13 cellular contexts compared by ENCODE assay signal in genomic region chr3:151925876-151926275, GRCh38. TPM values are rescaled to one million over a fixed set of nuclear protein-coding genes. Genes with fewer than 3 reads are reported as not detected.
A peak's percentile ranks its signal among the peaks of the same experiment; 100 is the strongest.
DNase-seq lines count a peak whose midpoint lies in the region; ATAC-seq and TF ChIP-seq lines count a peak whose summit lies in the region.
"Had no signal": no experiment of that assay in that cellular context is flagged by ENCODE, and none has a peak within 500 bp of the region (broad histone marks: within the 10 kb centered on the region; RNA-seq: fewer than 3 reads in every experiment).

No MANE protein-coding gene starts in this region.

- H3K4me3 Mint-ChIP-seq in CD4-positive, alpha-beta memory T cell = no peak overlapping the region

- no peak overlapping the region for H3K9ac ChIP-seq in trophoblast cell (ENCODE audit: low read length)

- H3K4me1 Mint-ChIP-seq in CD4-positive, alpha-beta memory T cell = no peaks in the 10 kb centered on the region

- H3K14ac ChIP-seq in trophoblast cell (ENCODE audit: low read length) = no peak overlapping the region

- H3K27ac ChIP-seq in Panc1 (ENCODE audit: low read length) (no peak overlapping the region), trophoblast cell (ENCODE audit: low read depth, low read length) (no peak overlapping the region)
- H3K27ac ChIP-seq in CD4-positive, alpha-beta memory T cell (ENCODE audit: low read depth, low read length) = no peak overlapping the region
- H3K27ac ChIP-seq: gastrocnemius medialis, lower lobe of right lung had no signal

- 0 out of 2 replicates have a peak, but pooled peaks have one; percentile 73 for ATAC-seq in Panc1
- ATAC-seq: gastrocnemius medialis, lower lobe of right lung had no signal

- H3K79me1 ChIP-seq in trophoblast cell (ENCODE audit: low read length) = peaks cover 2% of the 10 kb centered on the region

- H2BK120ac ChIP-seq in trophoblast cell (ENCODE audit: insufficient read depth, low read length, poor library complexity) = no peak overlapping the region

- in situ Hi-C loops in Caki2 (cut with HindIII; ENCODE audit: low pct_unique_long_range_greater_than_20kb, low sequenced_read_pairs) (no loop called here), Panc1 (cut with HindIII; ENCODE audit: low pct_unique_long_range_greater_than_20kb, low sequenced_read_pairs) (no loop called here)

- no peaks in the 10 kb centered on the region for H3K79me2 ChIP-seq in trophoblast cell (ENCODE audit: control insufficient read depth, insufficient read depth, low read length, poor library complexity)

- no peak overlapping the region for H3K4me2 ChIP-seq in trophoblast cell (ENCODE audit: low read length)

- H3K4me1 ChIP-seq in Panc1 (ENCODE audit: control insufficient read depth, insufficient read depth, low read length) = no peaks in the 10 kb centered on the region
- peaks cover 2 to 3% of the 10 kb centered on the region in 2 experiments for H3K4me1 ChIP-seq in trophoblast cell (ENCODE audit: control insufficient read depth in 1 of 2, insufficient read depth in 2 of 2, low read length in 2 of 2)
- H3K4me1 ChIP-seq in CD4-positive, alpha-beta memory T cell (ENCODE audit: insufficient read depth, low read length) = no peaks in the 10 kb centered on the region
- H3K4me1 ChIP-seq: Caco-2, gastrocnemius medialis, lower lobe of right lung had no signal

- no peak for TF ChIP-seq CTCF in Panc1 (IDR thresholded peaks at IDR 0.05)
- no peak for TF ChIP-seq CTCF in epithelial cell of esophagus (IDR thresholded peaks at IDR 0.05; ENCODE audit: insufficient read depth, low read depth, low read length, missing control alignments)
- no peak for TF ChIP-seq CTCF in GM10248 (IDR thresholded peaks at IDR 0.05; ENCODE audit: control extremely low read depth, extremely low read depth, low read depth, missing control alignments)

- no peaks in the 10 kb centered on the region for H3K36me3 Mint-ChIP-seq in CD4-positive, alpha-beta memory T cell

- peaks cover 0 to 3% of the 10 kb centered on the region in 2 donors for H3K27me3 Mint-ChIP-seq in CD4-positive, alpha-beta memory T cell

- no CpG with 5 or more reads among the region's 2 CpGs for WGBS in trophoblast cell (ENCODE audit: extremely low coverage, insufficient coverage, insufficient read length)

- H3K9me3 ChIP-seq in Panc1 (ENCODE audit: control insufficient read depth, insufficient read depth, low read depth, low read length) = no peaks in the 10 kb centered on the region
- H3K9me3 ChIP-seq in trophoblast cell (ENCODE audit: insufficient read depth, low read depth, low read length) = no peaks in the 10 kb centered on the region
- H3K9me3 ChIP-seq in CD4-positive, alpha-beta memory T cell (ENCODE audit: control insufficient read depth in 1 of 2, low read length in 2 of 2) = no peaks in the 10 kb centered on the region
- H3K9me3 ChIP-seq: Caco-2, gastrocnemius medialis, lower lobe of right lung had no signal

- H3K23ac ChIP-seq in trophoblast cell (ENCODE audit: low read length) = no peak overlapping the region

- H2BK5ac ChIP-seq in trophoblast cell (ENCODE audit: low read depth, low read length, poor library complexity) = no peak overlapping the region

- H4K91ac ChIP-seq in trophoblast cell (ENCODE audit: low read depth, low read length) = no peak overlapping the region

- no peak overlapping the region for H2BK12ac ChIP-seq in trophoblast cell (ENCODE audit: low read length)

- H3K36me3 ChIP-seq in Panc1 (ENCODE audit: control insufficient read depth, insufficient read depth, low read length) (no peaks in the 10 kb centered on the region), trophoblast cell (ENCODE audit: control insufficient read depth in 1 of 2, insufficient read depth in 2 of 2, low read length in 2 of 2) (no peaks in the 10 kb centered on the region)
- H3K36me3 ChIP-seq in CD4-positive, alpha-beta memory T cell (ENCODE audit: insufficient read depth, low read length) = no peaks in the 10 kb centered on the region
- H3K36me3 ChIP-seq: gastrocnemius medialis, lower lobe of right lung had no signal

- H3K9me3 Mint-ChIP-seq in CD4-positive, alpha-beta memory T cell = no peaks in the 10 kb centered on the region

- BruUV-seq in Panc1 (replicated peaks; lab: Mats Ljungman, UMichigan) = no TSS peak

- no peak overlapping the region for H3K4me3 ChIP-seq in Panc1 (ENCODE audit: low read depth in 2 of 2, low read length in 2 of 2)
- H3K4me3 ChIP-seq in epithelial cell of esophagus (ENCODE audit: low read length) = no peak overlapping the region
- no peak overlapping the region for H3K4me3 ChIP-seq in trophoblast cell (ENCODE audit: low read depth, low read length)
- H3K4me3 ChIP-seq in CD4-positive, alpha-beta memory T cell (ENCODE audit: low read length in 2 of 2) = no peak overlapping the region
- H3K4me3 ChIP-seq: gastrocnemius medialis, lower lobe of right lung had no signal

- no peak overlapping the region for H3K18ac ChIP-seq in trophoblast cell (ENCODE audit: low read length)

- H3K27ac Mint-ChIP-seq in CD4-positive, alpha-beta memory T cell = no peak overlapping the region

- POLR2A ChIA-PET in Panc1 (lab: Charles Lee) (no interaction called here), GM10248 (lab: Yijun Ruan, JAX) (no interaction called here)
- POLR2A ChIA-PET in CD4-positive, alpha-beta memory T cell (lab: Charles Lee; ENCODE audit: partially characterized antibody) = no interaction called here

- DNase-seq in Caki2 (ENCODE audit: low read depth) (peak; percentile 17), Panc1 (ENCODE audit: low read depth, low spot score) (no peak), epithelial cell of esophagus (ENCODE audit: low read depth) (peak; percentile 82), trophoblast cell (peak; percentile 7 to 46), KG1 (lab: John Stamatoyannopoulos, UW) (no peak), GM10248 (ENCODE audit: extremely low spot score) (no peak), NCI-H1417 treated with DMSO at 0.1 percent for 48 hours (lab: John Stamatoyannopoulos, UW) (no peak)
- DNase-seq in CD4-positive, alpha-beta memory T cell = no peak
- DNase-seq: amygdala, Caco-2, gastrocnemius medialis, lower lobe of right lung, NCI-H446 treated with DMSO at 0.1 percent for 48 hours had no signal

- H4K8ac ChIP-seq in trophoblast cell (ENCODE audit: low read depth, low read length) = no peak overlapping the region

- no peak overlapping the region for H2AK5ac ChIP-seq in trophoblast cell (ENCODE audit: low read length)

- no peak overlapping the region for H3K4ac ChIP-seq in trophoblast cell (ENCODE audit: low read depth, low read length)

- CTCF ChIA-PET in Panc1 (lab: Charles Lee) (no interaction called here), GM10248 (lab: Yijun Ruan, JAX) (interaction anchor here (0.9 to 1.5 kb wide), 3 partner anchors 9 to 19 kb away, joined by 3 to 4 read pairs (median 3); no protein-coding TSS in a partner anchor)
- CTCF ChIA-PET in CD4-positive, alpha-beta memory T cell (lab: Charles Lee; ENCODE audit: partially characterized antibody) = no interaction called here

- H3K27me3 ChIP-seq in Panc1 (ENCODE audit: control insufficient read depth, insufficient read depth, low read length) (no peaks in the 10 kb centered on the region), trophoblast cell (ENCODE audit: insufficient read depth, low read length) (no peaks in the 10 kb centered on the region)
- H3K27me3 ChIP-seq in CD4-positive, alpha-beta memory T cell (ENCODE audit: insufficient read depth, low read length) = no peaks in the 10 kb centered on the region
- H3K27me3 ChIP-seq: gastrocnemius medialis had no signal

- intact Hi-C loops in Panc1 (cut with micrococcal nuclease; ENCODE audit: unreplicated experiment) = no loop called here
- intact Hi-C loops in CD4-positive, alpha-beta memory T cell (cut with micrococcal nuclease) = no loop called here

- H4K12ac ChIP-seq in trophoblast cell (ENCODE audit: low read depth, low read length) = no peak overlapping the region

- H2AFZ ChIP-seq in trophoblast cell (ENCODE audit: insufficient read depth, low read length, poor library complexity) = no peak overlapping the region

RNA-seq across cellular contexts. Expression of gene SUCNR1, which starts 52.4 kb away (rescaled TPM):
- 0.47 TPM in 1 of 2 replicates, not detected in the other for total RNA-seq in Caki2 (2014; rRNA removed; shearing (Covaris generic); ENCODE audit: low replicate concordance)
- not detected for total RNA-seq in Panc1 (2021; ENCODE audit: unreplicated experiment)
- polyA plus RNA-seq in Panc1 (2012; ENCODE audit: insufficient read length) = not detected
- polyA plus RNA-seq in trophoblast cell (2013) = 0.07 and 0.08 TPM in 2 replicates
- total RNA-seq in CD4-positive, alpha-beta memory T cell = under 1 TPM; 0.14 to 0.15 TPM
- not detected for polyA plus RNA-seq in CD4-positive, alpha-beta memory T cell
- total RNA-seq: Caco-2 had no signal

Comparison
In these comparisons a context has a peak if more than half of its experiments do, and no peak if none do; other contexts are left out.
1. DNase-seq: peak in Caki2 (single experiment), epithelial cell of esophagus (single experiment) and trophoblast cell (2 of 2); none in Panc1 (single experiment), KG1 (single experiment), GM10248 (single experiment), CD4-positive, alpha-beta memory T cell (0 of 5) and NCI-H1417 treated with DMSO at 0.1 percent for 48 hours (single experiment).